19 cellular contexts compared by ENCODE assay signal in the genomic region with DNA sequence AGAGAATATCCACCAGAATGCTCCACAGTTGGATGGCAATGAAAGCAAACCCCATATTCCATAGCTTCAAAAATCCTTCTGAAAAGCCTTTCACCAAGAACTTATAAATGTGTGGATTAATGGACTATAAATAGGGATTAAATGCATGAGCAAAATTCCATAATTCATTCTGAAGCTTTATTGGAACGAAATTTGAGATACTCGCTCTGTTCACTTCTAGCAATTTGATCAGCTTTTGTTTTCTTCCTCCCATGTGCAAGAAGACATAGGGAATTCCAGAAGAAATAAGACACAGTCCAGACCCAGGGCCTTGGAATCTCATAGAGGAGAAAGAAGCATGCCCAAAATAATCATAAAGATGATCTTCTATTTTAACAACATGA.
DNase-seq lines count a peak whose midpoint lies in the region; ATAC-seq and TF ChIP-seq lines count a peak whose summit lies in the region.
"Had no signal": no experiment of that assay in that cellular context is flagged by ENCODE, and none has a peak within 500 bp of the region (broad histone marks: within the 10 kb centered on the region; RNA-seq: fewer than 3 reads in every experiment).

No MANE protein-coding gene starts in this region.

- no peaks in the 10 kb centered on the region for H3K9me2 ChIP-seq in OCI-LY7 (ENCODE audit: insufficient read depth, low read length)

- H3K36me3 Mint-ChIP-seq in nephron (ENCODE audit: low read depth): no peaks in the 10 kb centered on the region
- H3K36me3 Mint-ChIP-seq: CD14-positive monocyte; CD4-positive, alpha-beta memory T cell; CD4-positive, CD25-positive, alpha-beta regulatory T cell; CD8-positive, alpha-beta memory T cell had no signal

- no peaks in the 10 kb centered on the region for H4K20me1 ChIP-seq in OCI-LY7 (ENCODE audit: insufficient read depth, low read length)
- H4K20me1 ChIP-seq: BLaER1 had no signal

- DNase-seq in NCI-H446 treated with DMSO at 0.1 percent for 48 hours (lab: John Stamatoyannopoulos, UW): peak; percentile 43
- no peak for DNase-seq in OCI-LY7 (ENCODE audit: low spot score)
- no peak for DNase-seq in COLO668 (lab: John Stamatoyannopoulos, UW; ENCODE audit: unreplicated experiment)
- no peak for DNase-seq in ureter (ENCODE audit: low spot score)
- DNase-seq: 8988T; ACHN; BE2C; C1 segment of cervical spinal cord; Caco-2; Calu3; CD4-positive, alpha-beta memory T cell; CD4-positive, CD25-positive, alpha-beta regulatory T cell; CD8-positive, alpha-beta memory T cell; DMS79 treated with DMSO at 0.1 percent for 48 hours; GF-D8 had no signal

- H3K4me1 Mint-ChIP-seq in nephron: peaks cover 36% of the 10 kb centered on the region
- H3K4me1 Mint-ChIP-seq: CD14-positive monocyte; CD4-positive, alpha-beta memory T cell; CD4-positive, CD25-positive, alpha-beta regulatory T cell; CD8-positive, alpha-beta memory T cell had no signal

- intact Hi-C loops in OCI-LY7 (cut with micrococcal nuclease; ENCODE audit: unreplicated experiment): loop anchor here (5.0 kb wide), 1 partner anchor 103 kb away; no protein-coding TSS in a partner anchor

- peak overlapping the region; percentile 35 for H3K4me2 ChIP-seq in OCI-LY7 (ENCODE audit: low read length)
- H3K4me2 ChIP-seq: BLaER1 had no signal

- H2AFZ ChIP-seq in OCI-LY7 (ENCODE audit: low read length): no peak overlapping the region; the same call in 1 of the 2 replicates

- no peak overlapping the region for H3K27ac ChIP-seq in OCI-LY7 (ENCODE audit: low read depth, low read length, poor library complexity, severe bottlenecking)
- H3K27ac ChIP-seq: BLaER1 had no signal

- H3K9me3 Mint-ChIP-seq in nephron: no peaks in the 10 kb centered on the region
- H3K9me3 Mint-ChIP-seq: CD14-positive monocyte had no signal

- CTCF ChIA-PET in OCI-LY7 (lab: Charles Lee; ENCODE audit: unreplicated experiment): no interaction called here

- H3K4me3 ChIP-seq in OCI-LY7 (ENCODE audit: low read depth, low read length, poor library complexity, severe bottlenecking): no peak overlapping the region
- H3K4me3 ChIP-seq: BLaER1 had no signal

- POLR2A ChIA-PET in OCI-LY7 (lab: Charles Lee): interaction anchor here (0.7 to 2.6 kb wide), 10 partner anchors 10 to 101 kb away, joined by 3 to 10 read pairs (median 3); no protein-coding TSS in a partner anchor

- ATAC-seq in HG03280 (IDR thresholded peaks at IDR 0.05; ENCODE audit: unreplicated experiment): no peak

- no peak overlapping the region for H3K4me3 Mint-ChIP-seq in nephron
- H3K4me3 Mint-ChIP-seq: CD14-positive monocyte; CD4-positive, alpha-beta memory T cell; CD4-positive, CD25-positive, alpha-beta regulatory T cell; CD8-positive, alpha-beta memory T cell had no signal

- peaks cover 24% of the 10 kb centered on the region; the same call in 1 of the 2 replicates for H3K9me3 ChIP-seq in OCI-LY7 (ENCODE audit: low read length)
- H3K9me3 ChIP-seq: BE2C, Caco-2 had no signal

- peak overlapping the region; percentile 30 to 79 (median 39) for H3K27ac Mint-ChIP-seq in nephron
- H3K27ac Mint-ChIP-seq: CD14-positive monocyte; CD4-positive, alpha-beta memory T cell; CD4-positive, CD25-positive, alpha-beta regulatory T cell; CD8-positive, alpha-beta memory T cell had no signal

- peaks cover 34% of the 10 kb centered on the region for H3K4me1 ChIP-seq in OCI-LY7 (ENCODE audit: insufficient read depth, low read length, poor library complexity, severe bottlenecking)
- H3K4me1 ChIP-seq: BE2C, Caco-2 had no signal

- no peaks in the 10 kb centered on the region for H3K79me2 ChIP-seq in OCI-LY7 (ENCODE audit: insufficient read depth, low read depth, low read length)

- H3K27me3 Mint-ChIP-seq in nephron (ENCODE audit: low read depth): no peaks in the 10 kb centered on the region

- TF ChIP-seq CTCF in OCI-LY7 (conservative IDR thresholded peaks at IDR 0.05; ENCODE audit: low read length) (no peak), nephron (IDR thresholded peaks at IDR 0.05; ENCODE audit: unreplicated experiment in 3 of 3) (no peak)

- peaks cover 11% of the 10 kb centered on the region; the same call in 1 of the 2 replicates for H3K36me3 ChIP-seq in OCI-LY7 (ENCODE audit: insufficient read depth, low read length)
- H3K36me3 ChIP-seq: BE2C, BLaER1 had no signal

- no TSS peak for BruUV-seq in OCI-LY7 (replicated peaks; lab: Mats Ljungman, UMichigan)
